In the genomic region with DNA sequence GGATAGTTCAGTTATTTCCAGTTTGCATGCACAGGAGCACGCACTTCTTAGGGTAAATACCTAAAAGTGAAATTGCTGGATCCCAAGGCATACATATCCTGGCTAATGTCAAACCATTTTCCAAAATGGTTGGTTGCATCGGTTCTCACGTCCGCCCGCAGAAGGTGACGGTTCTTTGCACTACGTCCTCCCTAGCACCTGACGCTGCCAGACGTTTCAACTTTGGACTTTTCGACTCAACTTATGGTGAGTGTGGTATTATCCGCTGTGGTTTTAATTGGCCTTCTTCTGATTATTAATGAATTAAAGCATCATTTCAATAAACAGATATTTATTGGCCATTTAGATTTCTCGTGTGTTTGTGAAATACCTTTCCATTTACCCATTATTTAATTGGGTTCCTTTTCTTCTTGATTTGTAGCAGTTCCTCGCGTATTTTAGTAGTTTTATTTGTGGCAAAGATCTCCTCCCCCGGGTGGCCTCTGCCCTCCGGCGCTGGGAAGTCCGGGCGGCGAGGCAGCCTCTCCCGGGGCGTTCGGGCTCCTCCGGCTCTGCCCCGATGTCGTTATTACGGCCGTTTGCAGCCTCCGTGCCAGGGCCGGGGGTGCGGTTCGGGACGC, we compare ENCODE assay signal across 8 cellular contexts. TPM values are rescaled to one million over a fixed set of nuclear protein-coding genes. Genes with fewer than 3 reads are reported as not detected.
DNase-seq lines count a peak whose midpoint lies in the region; TF ChIP-seq lines count a peak whose summit lies in the region.

A gene (plus strand): TSS at position 571 of the 620 bp plus-strand sequence. CDS start 3,091 bp downstream, outside the sequence.

- H3K9ac ChIP-seq in OCI-LY3 (ENCODE audit: low read length): peak within 1 kb of the TSS; percentile 71
- peak within 1 kb of the TSS; percentile 28 for H3K9ac ChIP-seq in parathyroid adenoma

- no peak within 1 kb of the TSS for H3K27ac ChIP-seq in OCI-LY3 (ENCODE audit: low read length)
- peak within 1 kb of the TSS; percentile 40 to 73 for H3K27ac ChIP-seq in esophagus (ENCODE audit: low read depth in 2 of 2, low read length in 1 of 2)
- peak within 1 kb of the TSS; percentile 92 for H3K27ac ChIP-seq in parathyroid adenoma

- H3K79me2 ChIP-seq in OCI-LY3 (ENCODE audit: low read length): no peaks in the 10 kb centered on the region
- H3K79me2 ChIP-seq in parathyroid adenoma: no peaks in the 10 kb centered on the region

- DNase-seq in GM06990 (ENCODE audit: extremely low read depth, insufficient read length) (no peak), NCI-H2029 treated with DMSO at 0.1 percent for 48 hours (lab: John Stamatoyannopoulos, UW) (no peak), NCI-H526 treated with DMSO at 0.1 percent for 48 hours (lab: John Stamatoyannopoulos, UW) (no peak), NCI-H146 (lab: John Stamatoyannopoulos, UW) (no peak), NCI-H446 treated with DMSO at 0.1 percent for 48 hours (lab: John Stamatoyannopoulos, UW) (no peak)

- H2AFZ ChIP-seq in OCI-LY3 (ENCODE audit: low read depth, low read length): peak within 1 kb of the TSS; percentile 92
- H2AFZ ChIP-seq in parathyroid adenoma: peak within 1 kb of the TSS; percentile 95

- TF ChIP-seq CTCF in GM06990 (IDR thresholded peaks at IDR 0.05; ENCODE audit: insufficient read depth, low read length, poor library complexity, severe bottlenecking) (no peak), OCI-LY3 (IDR thresholded peaks at IDR 0.05; ENCODE audit: low read depth, low read length) (no peak), parathyroid adenoma (IDR thresholded peaks at IDR 0.05) (no peak)

- H3K27me3 ChIP-seq in GM06990 (replicated peaks; ENCODE audit: control insufficient read depth, insufficient read depth, low read length) (no peaks in the 10 kb centered on the region), OCI-LY3 (ENCODE audit: low read depth, low read length) (peaks cover 65% of the 10 kb centered on the region), esophagus (ENCODE audit: control insufficient read depth in 1 of 2, insufficient read depth in 2 of 2, low read length in 2 of 2) (no peaks in the 10 kb centered on the region), parathyroid adenoma (ENCODE audit: control insufficient read depth, insufficient read depth, low read length) (no peaks in the 10 kb centered on the region)

- H3K4me1 ChIP-seq in OCI-LY3 (ENCODE audit: low read length) (peaks cover 11% of the 10 kb centered on the region; the same call in 1 of the 2 replicates), esophagus (ENCODE audit: control insufficient read depth in 2 of 2, insufficient read depth in 2 of 2, low read length in 1 of 2) (no peaks in the 10 kb centered on the region), parathyroid adenoma (no peaks in the 10 kb centered on the region)

- 27 to 28% methylated on average over 33 of the region's 33 CpGs for WGBS in esophagus, 2 donors

- H3K4me3 ChIP-seq in GM06990 (replicated peaks; ENCODE audit: low read depth, low read length): peak within 1 kb of the TSS; percentile 70
- peak within 1 kb of the TSS; percentile 91 for H3K4me3 ChIP-seq in OCI-LY3 (ENCODE audit: low read length)
- H3K4me3 ChIP-seq in esophagus (ENCODE audit: low read depth in 1 of 2, low read length in 2 of 2): peak within 1 kb of the TSS; percentile 64 to 75
- H3K4me3 ChIP-seq in parathyroid adenoma (ENCODE audit: low read depth, low read length): peak within 1 kb of the TSS; percentile 61

- H3K4me2 ChIP-seq in OCI-LY3 (ENCODE audit: low read length): peak within 1 kb of the TSS; percentile 97
- peak within 1 kb of the TSS; percentile 84 for H3K4me2 ChIP-seq in parathyroid adenoma (ENCODE audit: low read length)

- H3K9me3 ChIP-seq in OCI-LY3 (ENCODE audit: insufficient read depth, low read length): no peaks in the 10 kb centered on the region
- no peaks in the 10 kb centered on the region for H3K9me3 ChIP-seq in esophagus (ENCODE audit: control insufficient read depth in 2 of 2, insufficient read depth in 1 of 2, low read depth in 1 of 2, low read length in 1 of 2)
- no peaks in the 10 kb centered on the region for H3K9me3 ChIP-seq in parathyroid adenoma (ENCODE audit: control insufficient read depth, low read length)

- no peaks in the 10 kb centered on the region for H4K20me1 ChIP-seq in OCI-LY3 (ENCODE audit: insufficient read depth, low read length)

- H3K36me3 ChIP-seq in GM06990 (ENCODE audit: control insufficient read depth, insufficient read depth, low read length) (no peaks in the 10 kb centered on the region), OCI-LY3 (replicated peaks; ENCODE audit: low read depth, low read length) (no peaks in the 10 kb centered on the region), esophagus (ENCODE audit: control insufficient read depth in 2 of 2, insufficient read depth in 2 of 2, low read length in 1 of 2) (no peaks in the 10 kb centered on the region), parathyroid adenoma (ENCODE audit: control insufficient read depth, insufficient read depth, low read length) (no peaks in the 10 kb centered on the region)

RNA-seq across cellular contexts. Expression of the gene that starts here (rescaled TPM):
- under 1 TPM; 0.77 to 0.82 TPM for polyA plus RNA-seq in esophagus
